ENCODE assay signal across 8 cellular contexts in genomic region chr17:58006924-58007780, GRCh38. TPM values are rescaled to one million over a fixed set of nuclear protein-coding genes. Genes with fewer than 3 reads are reported as not detected.
DNase-seq lines count a peak whose midpoint lies in the region; ATAC-seq and TF ChIP-seq lines count a peak whose summit lies in the region.

Gene SRSF1, minus strand, starts transcription at chr17:58007246. Its CDS starts 109 bp downstream, at chr17:58007137.

- in situ Hi-C loops in Panc1 (cut with HindIII; ENCODE audit: low pct_unique_long_range_greater_than_20kb, low sequenced_read_pairs), result no loop called here

- peak within 1 kb of the TSS; percentile 100 for H3K27ac ChIP-seq in Panc1 (ENCODE audit: low read length)
- H3K27ac ChIP-seq in muscle layer of duodenum (ENCODE audit: low read length), result peak within 1 kb of the TSS; percentile 100

- no peaks in the 10 kb centered on the region for H3K27me3 Mint-ChIP-seq in activated T-cell treated with anti-CD3 and anti-CD28 coated beads, Interleukin-2, amount 50 U/mL, for 4 hours (ENCODE audit: low read depth)

- no TSS peak for BruUV-seq in Panc1 (replicated peaks; lab: Mats Ljungman, UMichigan)

- H3K4me1 Mint-ChIP-seq in activated T-cell treated with anti-CD3 and anti-CD28 coated beads, Interleukin-2, amount 50 U/mL, for 4 hours (ENCODE audit: low read depth), result peaks cover 37% of the 10 kb centered on the region

- CTCF ChIA-PET in Panc1 (lab: Charles Lee), result interaction anchor here (0.6 to 1.0 kb wide), 2 partner anchors 105 to 147 kb away, joined by 3 to 7 read pairs; no protein-coding TSS in a partner anchor

- H3K9me3 ChIP-seq in Panc1 (ENCODE audit: control insufficient read depth, insufficient read depth, low read depth, low read length) (no peaks in the 10 kb centered on the region), muscle layer of duodenum (ENCODE audit: control insufficient read depth in 1 of 2, low read length in 2 of 2) (no peaks in the 10 kb centered on the region)

- POLR2A ChIA-PET in Panc1 (lab: Charles Lee), result interaction anchor here (0.5 to 1.2 kb wide), 16 partner anchors 8 to 157 kb away, joined by 3 to 17 read pairs (median 3); partner anchors contain the start of gene DYNLL2

- intact Hi-C loops in Panc1 (cut with micrococcal nuclease; ENCODE audit: unreplicated experiment), result loop anchor here (5.0 kb wide), 2 partner anchors 75 to 105 kb away; partner anchors contain the start of gene DYNLL2

- H3K36me3 Mint-ChIP-seq in activated T-cell treated with anti-CD3 and anti-CD28 coated beads, Interleukin-2, amount 50 U/mL, for 4 hours (ENCODE audit: insufficient read depth), result peaks cover 42% of the 10 kb centered on the region

- peak within 1 kb of the TSS; percentile 83 to 94 for H3K4me3 ChIP-seq in Panc1 (ENCODE audit: low read depth in 2 of 2, low read length in 2 of 2)
- H3K4me3 ChIP-seq in muscle layer of duodenum (ENCODE audit: low read depth in 1 of 2, low read length in 2 of 2), result peak within 1 kb of the TSS; percentile 74 to 98

- H3K9me3 Mint-ChIP-seq in activated T-cell treated with anti-CD3 and anti-CD28 coated beads, Interleukin-2, amount 50 U/mL, for 4 hours, result no peaks in the 10 kb centered on the region

- peak; percentile 89 for ATAC-seq in GM21723 (IDR thresholded peaks at IDR 0.05; ENCODE audit: unreplicated experiment)
- peak; percentile 93 for ATAC-seq in Panc1
- peak; percentile 86 to 89 for ATAC-seq in activated T-cell treated with anti-CD3 and anti-CD28 coated beads, Interleukin-2, amount 50 U/mL, for 4 hours
- peak; percentile 95 for ATAC-seq in esophagus mucosa

- H3K4me3 Mint-ChIP-seq in activated T-cell treated with anti-CD3 and anti-CD28 coated beads, Interleukin-2, amount 50 U/mL, for 4 hours, result peak within 1 kb of the TSS; percentile 99

- DNase-seq in DMS53 (lab: John Stamatoyannopoulos, UW) (peak; percentile 98), KG1 (lab: John Stamatoyannopoulos, UW) (peak; percentile 100), Panc1 (ENCODE audit: low read depth, low spot score) (peak; percentile 89)
- DNase-seq in activated T-cell treated with anti-CD3 and anti-CD28 coated beads, Interleukin-2, amount 50 U/mL, for 4 hours, result peak; percentile 97
- DNase-seq in stimulated activated CD8-positive, alpha-beta memory T cell treated with anti-CD3 and anti-CD28 coated beads, Interleukin-7, amount 100 ng/mL, for 4 hours (ENCODE audit: low read depth in 2 of 2), result peak; percentile 96 to 98

- no peaks in the 10 kb centered on the region for H3K27me3 ChIP-seq in Panc1 (ENCODE audit: control insufficient read depth, insufficient read depth, low read length)
- no peaks in the 10 kb centered on the region for H3K27me3 ChIP-seq in muscle layer of duodenum (ENCODE audit: low read depth, low read length)

- TF ChIP-seq CTCF in Panc1 (IDR thresholded peaks at IDR 0.05), result no peak

- H3K36me3 ChIP-seq in Panc1 (ENCODE audit: control insufficient read depth, insufficient read depth, low read length), result peaks cover 40% of the 10 kb centered on the region
- H3K36me3 ChIP-seq in muscle layer of duodenum (ENCODE audit: control insufficient read depth in 1 of 2, insufficient read depth in 2 of 2, low read length in 2 of 2), result peaks cover 25 to 32% of the 10 kb centered on the region in 2 donors

- H3K4me1 ChIP-seq in Panc1 (ENCODE audit: control insufficient read depth, insufficient read depth, low read length) (peaks cover 32% of the 10 kb centered on the region), muscle layer of duodenum (ENCODE audit: control insufficient read depth in 1 of 2, insufficient read depth in 2 of 2, low read length in 2 of 2) (peaks cover 18 to 43% of the 10 kb centered on the region in 2 donors)

RNA-seq across cellular contexts. Expression of gene SRSF1, which starts in this region (rescaled TPM):
- total RNA-seq in Panc1 (2021; ENCODE audit: unreplicated experiment) (362 TPM), esophagus mucosa (129 TPM)
- polyA plus RNA-seq in Panc1 (2012; ENCODE audit: insufficient read length), result 307 TPM
- total RNA-seq in activated T-cell treated with anti-CD3 and anti-CD28 coated beads, Interleukin-2, amount 50 U/mL, for 4 hours, result 100 to 1,000 TPM; 588 to 666 (median 647) TPM

Comparison
In these comparisons a context has a peak if more than half of its experiments do, and no peak if none do; other contexts are left out.
1. Peak in every context shown above with its lines: DNase-seq, ATAC-seq, H3K4me3 ChIP-seq and H3K27ac ChIP-seq.